ENCODE assay signal across 2 cellular contexts in genomic region chr4:121050251-121050650, GRCh38.
TF ChIP-seq lines count a peak whose summit lies in the region.

No MANE protein-coding gene starts in this region.

TF ChIP-seq in liver, 16 proteins besides CTCF, POLR2A, EP300 and RAD21 (continued from another document):
- TF ChIP-seq ZBTB33 (IDR thresholded peaks at IDR 0.05) (no peak), NR2F2 (IDR thresholded peaks at IDR 0.05) (no peak), MAX (IDR thresholded peaks at IDR 0.05) (no peak), EGR1 (IDR thresholded peaks at IDR 0.05; ENCODE audit: low read depth in 2 of 2) (no peak), RXRA (IDR thresholded peaks at IDR 0.05) (no peak), JUND (IDR thresholded peaks at IDR 0.05) (no peak), SP1 (IDR thresholded peaks at IDR 0.05) (no peak), REST (IDR thresholded peaks at IDR 0.05) (no peak), FOXA1 (IDR thresholded peaks at IDR 0.05) (no peak), YY1 (IDR thresholded peaks at IDR 0.05) (no peak), TAF1 (conservative IDR thresholded peaks at IDR 0.05) (no peak), HNF4A (conservative IDR thresholded peaks at IDR 0.05) (no peak)

TF ChIP-seq in HepG2, 621 proteins besides CTCF, POLR2A, EP300 and RAD21 (continued from another document):
- no peak for TF ChIP-seq ZBTB33 (CRISPR knock-in tag; IDR thresholded peaks at IDR 0.05)
- TF ChIP-seq TFAP4 (IDR thresholded peaks at IDR 0.05; ENCODE audit: borderline replicate concordance, low read depth), result no peak
- TF ChIP-seq RFXAP (CRISPR knock-in tag; IDR thresholded peaks at IDR 0.05; ENCODE audit: borderline replicate concordance), result no peak
- no peak for TF ChIP-seq SIX4 (CRISPR knock-in tag; IDR thresholded peaks at IDR 0.05)
- TF ChIP-seq GABPA (IDR thresholded peaks at IDR 0.05; ENCODE audit: low read depth, low read length), result no peak
- no peak for TF ChIP-seq GABPA (CRISPR knock-in tag; IDR thresholded peaks at IDR 0.05; ENCODE audit: low read depth)
- no peak for TF ChIP-seq ZNF317 (CRISPR knock-in tag; IDR thresholded peaks at IDR 0.05)
- TF ChIP-seq ZNF124 (CRISPR knock-in tag; IDR thresholded peaks at IDR 0.05), result no peak
- TF ChIP-seq ZMAT5 (CRISPR knock-in tag; IDR thresholded peaks at IDR 0.05; ENCODE audit: borderline replicate concordance, low read depth), result no peak
- no peak for TF ChIP-seq NFKB2 (CRISPR knock-in tag; IDR thresholded peaks at IDR 0.05; ENCODE audit: borderline replicate concordance)
- no peak for TF ChIP-seq ZNF331 (CRISPR knock-in tag; IDR thresholded peaks at IDR 0.05)
- no peak for TF ChIP-seq KDM2A (CRISPR knock-in tag; IDR thresholded peaks at IDR 0.05; ENCODE audit: borderline replicate concordance, low read depth)
- TF ChIP-seq MAFG (CRISPR knock-in tag; IDR thresholded peaks at IDR 0.05), result no peak
- no peak for TF ChIP-seq ZNF432 (CRISPR knock-in tag; IDR thresholded peaks at IDR 0.05; ENCODE audit: borderline replicate concordance)
- TF ChIP-seq SATB2 (CRISPR knock-in tag; IDR thresholded peaks at IDR 0.05), result no peak
- TF ChIP-seq ETV6 (CRISPR knock-in tag; conservative IDR thresholded peaks at IDR 0.05), result no peak
- TF ChIP-seq ARID5B (CRISPR knock-in tag; IDR thresholded peaks at IDR 0.05), result no peak
- TF ChIP-seq BATF2 (CRISPR knock-in tag; IDR thresholded peaks at IDR 0.05), result no peak
